27 cellular contexts compared by ENCODE assay signal in the genomic region with DNA sequence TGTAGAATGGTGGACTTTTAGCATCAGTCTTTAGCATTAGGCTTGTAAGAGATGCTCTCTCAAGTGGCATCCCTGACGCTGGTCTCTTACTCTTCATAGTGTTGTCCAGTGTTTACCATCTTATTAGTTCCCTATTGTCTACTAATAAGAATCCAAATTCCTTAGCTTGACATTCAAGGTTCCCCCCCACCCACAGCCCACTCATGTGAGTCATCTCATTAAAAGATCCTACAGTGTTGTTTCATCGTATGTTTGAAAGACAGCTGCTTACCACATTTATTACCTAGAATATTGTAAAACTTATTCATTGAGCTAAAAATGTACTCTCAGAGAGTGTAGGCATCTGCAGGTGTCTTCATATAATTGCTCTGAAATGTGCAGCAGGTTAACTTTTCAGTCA.
"Had no signal": no experiment of that assay in that cellular context is flagged by ENCODE, and none has a peak within 500 bp of the region (broad histone marks: within the 10 kb centered on the region; RNA-seq: fewer than 3 reads in every experiment).

No MANE protein-coding gene starts in this region.

- H3K4me1 ChIP-seq: colonic mucosa, foreskin keratinocyte, heart right ventricle, left lung, neural progenitor cell, parathyroid adenoma, sigmoid colon, spleen, testis, tibial artery had no signal

- H3K79me2 ChIP-seq: parathyroid adenoma had no signal

- H3K9me3 ChIP-seq: colonic mucosa, heart right ventricle, left lung, prostate gland, sigmoid colon, spleen, testis, tibial artery had no signal

- H3K9ac ChIP-seq: neural progenitor cell, parathyroid adenoma had no signal

- H2AFZ ChIP-seq: neural progenitor cell, parathyroid adenoma had no signal

- H3K27ac ChIP-seq: colonic mucosa, epithelial cell of prostate, foreskin keratinocyte, heart right ventricle, left lung, neural progenitor cell, parathyroid adenoma, prostate gland, sigmoid colon, skin epidermis, spleen, testis, tibial artery had no signal

- H3K4me2 ChIP-seq: neural progenitor cell had no signal

- DNase-seq: colonic mucosa; effector CD8-positive, alpha-beta T cell; endodermal cell; foreskin keratinocyte; glutamatergic neuron; heart right ventricle; hippocampal formation; left cardiac atrium; left lung; mesendoderm; midbrain; naive thymus-derived CD4-positive, alpha-beta T cell; right cardiac atrium; sigmoid colon; spleen; stimulated activated CD4-positive, alpha-beta T cell treated with anti-CD3 and anti-CD28 coated beads, Interleukin-4, amount 100 ng/mL, for 4 hours; stimulated activated naive CD8-positive, alpha-beta T cell treated with anti-CD3 and anti-CD28 coated beads, Interleukin-15, Interleukin-2, amounts not matched to agents 100 U/mL and 50 U/mL, for 24 hours; substantia nigra; testis; tibial artery had no signal

- H3K27me3 ChIP-seq: colonic mucosa, foreskin keratinocyte, heart right ventricle, left lung, neural progenitor cell, sigmoid colon, spleen, testis, tibial artery had no signal

- ATAC-seq: esophagus mucosa; foreskin keratinocyte; heart right ventricle; left cardiac atrium; left lung; naive thymus-derived CD4-positive, alpha-beta T cell; right cardiac atrium; stimulated activated memory B cell treated with anti-CD40 and anti-IgM and Interleukin-4, amounts not matched to agents 10 μg/mL and 1 μg/mL and 100 μg/mL, for 72 hours; stimulated activated naive CD8-positive, alpha-beta T cell treated with anti-CD3 and anti-CD28 coated beads, Interleukin-15, Interleukin-2, amounts not matched to agents 100 U/mL and 50 U/mL, for 24 hours had no signal

- H3K36me3 ChIP-seq: prostate gland had no signal

- H3K4me3 ChIP-seq: colonic mucosa, heart right ventricle, left lung, neural progenitor cell, prostate gland, sigmoid colon, skin epidermis, spleen, testis, tibial artery had no signal
